Comparison of ENCODE assay signal across 1 cellular context in genomic region chr1:179080866-179081695, GRCh38.
TF ChIP-seq lines count a peak whose summit lies in the region.

No MANE protein-coding gene starts in this region.

TF ChIP-seq in HepG2, 621 proteins besides CTCF, POLR2A, EP300 and RAD21:
- TF ChIP-seq, protein P1, sequence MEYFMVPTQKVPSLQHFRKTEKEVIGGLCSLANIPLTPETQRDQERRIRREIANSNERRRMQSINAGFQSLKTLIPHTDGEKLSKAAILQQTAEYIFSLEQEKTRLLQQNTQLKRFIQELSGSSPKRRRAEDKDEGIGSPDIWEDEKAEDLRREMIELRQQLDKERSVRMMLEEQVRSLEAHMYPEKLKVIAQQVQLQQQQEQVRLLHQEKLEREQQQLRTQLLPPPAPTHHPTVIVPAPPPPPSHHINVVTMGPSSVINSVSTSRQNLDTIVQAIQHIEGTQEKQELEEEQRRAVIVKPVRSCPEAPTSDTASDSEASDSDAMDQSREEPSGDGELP (IDR thresholded peaks at IDR 0.05; ENCODE audit: borderline replicate concordance, low read depth): peak; percentile 71; the same call in 1 of the 2 replicates
- TF ChIP-seq, protein P2, sequence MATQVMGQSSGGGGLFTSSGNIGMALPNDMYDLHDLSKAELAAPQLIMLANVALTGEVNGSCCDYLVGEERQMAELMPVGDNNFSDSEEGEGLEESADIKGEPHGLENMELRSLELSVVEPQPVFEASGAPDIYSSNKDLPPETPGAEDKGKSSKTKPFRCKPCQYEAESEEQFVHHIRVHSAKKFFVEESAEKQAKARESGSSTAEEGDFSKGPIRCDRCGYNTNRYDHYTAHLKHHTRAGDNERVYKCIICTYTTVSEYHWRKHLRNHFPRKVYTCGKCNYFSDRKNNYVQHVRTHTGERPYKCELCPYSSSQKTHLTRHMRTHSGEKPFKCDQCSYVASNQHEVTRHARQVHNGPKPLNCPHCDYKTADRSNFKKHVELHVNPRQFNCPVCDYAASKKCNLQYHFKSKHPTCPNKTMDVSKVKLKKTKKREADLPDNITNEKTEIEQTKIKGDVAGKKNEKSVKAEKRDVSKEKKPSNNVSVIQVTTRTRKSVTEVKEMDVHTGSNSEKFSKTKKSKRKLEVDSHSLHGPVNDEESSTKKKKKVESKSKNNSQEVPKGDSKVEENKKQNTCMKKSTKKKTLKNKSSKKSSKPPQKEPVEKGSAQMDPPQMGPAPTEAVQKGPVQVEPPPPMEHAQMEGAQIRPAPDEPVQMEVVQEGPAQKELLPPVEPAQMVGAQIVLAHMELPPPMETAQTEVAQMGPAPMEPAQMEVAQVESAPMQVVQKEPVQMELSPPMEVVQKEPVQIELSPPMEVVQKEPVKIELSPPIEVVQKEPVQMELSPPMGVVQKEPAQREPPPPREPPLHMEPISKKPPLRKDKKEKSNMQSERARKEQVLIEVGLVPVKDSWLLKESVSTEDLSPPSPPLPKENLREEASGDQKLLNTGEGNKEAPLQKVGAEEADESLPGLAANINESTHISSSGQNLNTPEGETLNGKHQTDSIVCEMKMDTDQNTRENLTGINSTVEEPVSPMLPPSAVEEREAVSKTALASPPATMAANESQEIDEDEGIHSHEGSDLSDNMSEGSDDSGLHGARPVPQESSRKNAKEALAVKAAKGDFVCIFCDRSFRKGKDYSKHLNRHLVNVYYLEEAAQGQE (IDR thresholded peaks at IDR 0.05; ENCODE audit: borderline replicate concordance in 1 of 2, low read depth in 1 of 2, low read length in 2 of 2): no peak
- TF ChIP-seq ZNF44 (CRISPR knock-in tag; IDR thresholded peaks at IDR 0.05) (0 out of 2 replicates have a peak, but pooled peaks have one; percentile 36), HNRNPK (IDR thresholded peaks at IDR 0.05; ENCODE audit: low read depth, low read length, poor library complexity, severe bottlenecking) (no peak), ZNF605 (CRISPR knock-in tag; IDR thresholded peaks at IDR 0.05) (0 out of 2 replicates have a peak, but pooled peaks have one; percentile 38), ZNF674 (CRISPR knock-in tag; IDR thresholded peaks at IDR 0.05; ENCODE audit: low read depth) (no peak), DNMT1 (CRISPR knock-in tag; IDR thresholded peaks at IDR 0.05) (peak; percentile 44; the same call in 1 of the 2 replicates), ZNF430 (CRISPR knock-in tag; IDR thresholded peaks at IDR 0.05) (0 out of 2 replicates have a peak, but pooled peaks have one; percentile 22), ZNF230 (CRISPR knock-in tag; IDR thresholded peaks at IDR 0.05) (no peak; the same call in 1 of the 2 replicates), ZNF556 (CRISPR knock-in tag; IDR thresholded peaks at IDR 0.05; ENCODE audit: borderline replicate concordance) (0 out of 2 replicates have a peak, but pooled peaks have one; percentile 33), ZNF652 (CRISPR knock-in tag; IDR thresholded peaks at IDR 0.05; ENCODE audit: borderline replicate concordance, low read depth) (no peak), ZBTB2 (CRISPR knock-in tag; IDR thresholded peaks at IDR 0.05; ENCODE audit: low read depth) (0 out of 2 replicates have a peak, but pooled peaks have one; percentile 34), GATAD2A (CRISPR knock-in tag; IDR thresholded peaks at IDR 0.05) (peak; percentile 7; the same call in 1 of the 2 replicates), ZNF619 (CRISPR knock-in tag; IDR thresholded peaks at IDR 0.05) (0 out of 2 replicates have a peak, but pooled peaks have one; percentile 55)
- TF ChIP-seq, protein P3, sequence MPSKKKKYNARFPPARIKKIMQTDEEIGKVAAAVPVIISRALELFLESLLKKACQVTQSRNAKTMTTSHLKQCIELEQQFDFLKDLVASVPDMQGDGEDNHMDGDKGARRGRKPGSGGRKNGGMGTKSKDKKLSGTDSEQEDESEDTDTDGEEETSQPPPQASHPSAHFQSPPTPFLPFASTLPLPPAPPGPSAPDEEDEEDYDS (CRISPR knock-in tag; IDR thresholded peaks at IDR 0.05): no peak
TF ChIP-seq in HepG2: peak in this region for 9.
